ENCODE assay signal across 36 cellular contexts in the genomic region with DNA sequence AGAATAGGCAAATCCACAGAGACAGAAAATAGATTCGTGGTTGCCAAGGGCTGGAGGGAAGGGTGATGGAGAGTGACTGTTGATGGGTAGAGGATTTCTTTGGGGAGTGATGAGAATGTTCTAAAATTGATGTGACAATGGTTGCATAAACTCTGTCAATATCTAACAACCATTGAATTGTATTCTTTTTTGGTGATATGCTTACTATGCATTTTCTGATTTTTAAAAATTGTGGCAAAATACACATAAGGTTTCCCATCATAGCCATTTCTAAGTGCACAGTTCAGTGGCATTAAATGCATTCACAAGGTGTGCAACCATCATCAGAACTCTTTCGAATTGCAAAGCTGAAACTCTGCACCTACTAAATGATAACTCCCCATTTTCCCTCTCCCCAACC. TPM values are rescaled to one million over a fixed set of nuclear protein-coding genes. Genes with fewer than 3 reads are reported as not detected.
"Had no signal": no experiment of that assay in that cellular context is flagged by ENCODE, and none has a peak within 500 bp of the region (broad histone marks: within the 10 kb centered on the region; RNA-seq: fewer than 3 reads in every experiment).

No MANE protein-coding gene starts in this region.

- H3K4me1 ChIP-seq: adrenal gland, body of pancreas, breast epithelium had no signal

- H3K27me3 ChIP-seq: adrenal gland, body of pancreas, brain microvascular endothelial cell, breast epithelium had no signal

- H3K4me3 ChIP-seq: adrenal gland, body of pancreas, breast epithelium had no signal

- ATAC-seq: activated CD8-positive, alpha-beta T cell treated with anti-CD3 and anti-CD28 coated beads for 36 hours; activated naive CD4-positive, alpha-beta T cell treated with anti-CD3 and anti-CD28 coated beads, Interleukin-2, amount 50 U/mL, for 72 hours; activated T-cell treated with anti-CD3 and anti-CD28 coated beads, Interleukin-2, amount 50 U/mL, for 4 hours; activated T-cell treated with anti-CD3 and anti-CD28 coated beads, Interleukin-2, amount 50 U/mL, for 72 hours; activated T-helper 17 cell treated with anti-CD3 and anti-CD28 coated beads, Interleukin-2, amount 50 U/mL, for 72 hours; body of pancreas had no signal

- H3K27ac Mint-ChIP-seq: activated B cell treated with CpG ODN at 0.5 μM for 24 hours; activated CD4-positive, alpha-beta memory T cell treated with anti-CD3 and anti-CD28 coated beads for 36 hours; activated CD4-positive, alpha-beta T cell treated with anti-CD3 and anti-CD28 coated beads, Interleukin-2, amount 10 ng/mL, durations not matched to agents 24 days and 14 days; activated CD8-positive, alpha-beta T cell treated with anti-CD3 and anti-CD28 coated beads for 36 hours; activated naive CD4-positive, alpha-beta T cell treated with anti-CD3 and anti-CD28 coated beads for 36 hours; activated naive CD4-positive, alpha-beta T cell treated with anti-CD3 and anti-CD28 coated beads, Interleukin-2, amount 50 U/mL, for 72 hours; activated naive CD8-positive, alpha-beta T cell treated with anti-CD3 and anti-CD28 coated beads for 36 hours; activated T-cell treated with anti-CD3 and anti-CD28 coated beads, Interleukin-2, amount 50 U/mL, for 72 hours; activated T-helper 1 cell treated with anti-CD3 and anti-CD28 coated beads, Interleukin-12 subunit alpha, Interleukin-12 subunit beta, Interleukin-2, Interleukin-4 antibody, amounts not matched to agents 30 ng/mL and 10 ng/mL and 1 ng/mL, durations not matched to agents 14 hours and 24 hours and 36 hours; activated T-helper 17 cell treated with anti-CD3 and anti-CD28 coated beads, Interleukin-2, amount 50 U/mL, for 72 hours; T-helper 1 cell treated with Interleukin-12 subunit alpha and Interleukin-12 subunit beta and Interleukin-4 antibody, amounts not matched to agents 30 μg/mL and 1 μg/mL, for 36 hours; T-helper 2 cell treated with Interferon-gamma antibody and Interleukin-4, amounts not matched to agents 5 μg/mL and 100 μg/mL, for 36 hours had no signal

- DNase-seq: activated B cell treated with CpG ODN at 0.5 μM for 24 hours; activated CD4-positive, alpha-beta memory T cell treated with anti-CD3 and anti-CD28 coated beads for 36 hours; activated CD4-positive, alpha-beta T cell treated with anti-CD3 and anti-CD28 coated beads for 4 hours; activated CD4-positive, alpha-beta T cell treated with anti-CD3 and anti-CD28 coated beads, Interleukin-2, amount 10 ng/mL, durations not matched to agents 24 days and 14 days; activated CD4-positive, alpha-beta T cell treated with anti-CD3 and anti-CD28 coated beads, Interleukin-2, amount 50 U/mL, for 1 hour; activated CD4-positive, alpha-beta T cell treated with anti-CD3 and anti-CD28 coated beads, Interleukin-2, amount 50 U/mL, for 4 hours; activated CD4-positive, CD25-positive, alpha-beta regulatory T cell treated with anti-CD3 and anti-CD28 coated beads, Interleukin-2, amount 50 U/mL, for 72 hours; activated CD8-positive, alpha-beta memory T cell treated with anti-CD3 and anti-CD28 coated beads, Interleukin-2, amount 50 U/mL, for 4 hours; activated CD8-positive, alpha-beta T cell treated with anti-CD3 and anti-CD28 coated beads for 36 hours; activated effector memory CD4-positive, alpha-beta T cell treated with anti-CD3 and anti-CD28 coated beads, Interleukin-2, amount 50 U/mL, for 16 hours; activated gamma-delta T cell treated with Interleukin-2 at 50 U/mL for 16 hours; activated naive CD4-positive, alpha-beta T cell; activated naive CD4-positive, alpha-beta T cell treated with anti-CD3 and anti-CD28 coated beads for 36 hours; activated naive CD4-positive, alpha-beta T cell treated with anti-CD3 and anti-CD28 coated beads, Interleukin-2, amount 50 U/mL, for 16 hours; activated naive CD8-positive, alpha-beta T cell treated with anti-CD3 and anti-CD28 coated beads for 36 hours; activated T-cell treated with anti-CD3 and anti-CD28 coated beads for 4 hours; activated T-cell treated with anti-CD3 and anti-CD28 coated beads, Interleukin-2, amount 50 U/mL, for 1 hour; activated T-cell treated with anti-CD3 and anti-CD28 coated beads, Interleukin-2, amount 50 U/mL, for 4 hours; activated T-cell treated with anti-CD3 and anti-CD28 coated beads, Interleukin-2, amount 50 U/mL, for 72 hours; adrenal gland; amniotic stem cell; aorta; body of pancreas; brain microvascular endothelial cell; central memory CD4-positive, alpha-beta T cell; T-helper 2 cell; T-helper 9 cell had no signal

- H3K27ac ChIP-seq: adrenal gland, body of pancreas, brain microvascular endothelial cell, breast epithelium, VCaP had no signal

- H3K4me1 Mint-ChIP-seq: activated B cell treated with CpG ODN at 0.5 μM for 24 hours; activated CD4-positive, alpha-beta T cell treated with anti-CD3 and anti-CD28 coated beads, Interleukin-2, amount 10 ng/mL, durations not matched to agents 24 days and 14 days; activated naive CD8-positive, alpha-beta T cell treated with anti-CD3 and anti-CD28 coated beads for 36 hours; activated T-helper 17 cell treated with anti-CD3 and anti-CD28 coated beads, Interleukin-2, amount 50 U/mL, for 72 hours had no signal

- H3K9me3 ChIP-seq: adrenal gland, body of pancreas, breast epithelium had no signal

- H3K4me3 Mint-ChIP-seq: activated B cell treated with CpG ODN at 0.5 μM for 24 hours; activated CD4-positive, alpha-beta memory T cell treated with anti-CD3 and anti-CD28 coated beads for 36 hours; activated CD4-positive, alpha-beta T cell treated with anti-CD3 and anti-CD28 coated beads, Interleukin-2, amount 10 ng/mL, durations not matched to agents 24 days and 14 days; activated CD8-positive, alpha-beta T cell treated with anti-CD3 and anti-CD28 coated beads for 36 hours; activated naive CD4-positive, alpha-beta T cell treated with anti-CD3 and anti-CD28 coated beads for 36 hours; activated naive CD8-positive, alpha-beta T cell treated with anti-CD3 and anti-CD28 coated beads for 36 hours; activated T-cell treated with anti-CD3 and anti-CD28 coated beads, Interleukin-2, amount 50 U/mL, for 4 hours; activated T-cell treated with anti-CD3 and anti-CD28 coated beads, Interleukin-2, amount 50 U/mL, for 72 hours; activated T-helper 1 cell treated with anti-CD3 and anti-CD28 coated beads, Interleukin-12 subunit alpha, Interleukin-12 subunit beta, Interleukin-2, Interleukin-4 antibody, amounts not matched to agents 30 ng/mL and 10 ng/mL and 1 ng/mL, durations not matched to agents 14 hours and 24 hours and 36 hours; activated T-helper 17 cell treated with anti-CD3 and anti-CD28 coated beads, Interleukin-2, amount 50 U/mL, for 72 hours; T-helper 1 cell treated with Interleukin-12 subunit alpha and Interleukin-12 subunit beta and Interleukin-4 antibody, amounts not matched to agents 30 μg/mL and 1 μg/mL, for 36 hours; T-helper 2 cell treated with Interferon-gamma antibody and Interleukin-4, amounts not matched to agents 5 μg/mL and 100 μg/mL, for 36 hours had no signal

- H3K36me3 ChIP-seq: adrenal gland, brain microvascular endothelial cell, breast epithelium had no signal

- H3K36me3 Mint-ChIP-seq: activated CD4-positive, alpha-beta memory T cell treated with anti-CD3 and anti-CD28 coated beads for 36 hours had no signal

- H3K27me3 Mint-ChIP-seq: activated B cell treated with CpG ODN at 0.5 μM for 24 hours; activated CD4-positive, alpha-beta T cell treated with anti-CD3 and anti-CD28 coated beads, Interleukin-2, amount 10 ng/mL, durations not matched to agents 24 days and 14 days; activated CD8-positive, alpha-beta T cell treated with anti-CD3 and anti-CD28 coated beads for 36 hours; activated naive CD8-positive, alpha-beta T cell treated with anti-CD3 and anti-CD28 coated beads for 36 hours; activated T-helper 17 cell treated with anti-CD3 and anti-CD28 coated beads, Interleukin-2, amount 50 U/mL, for 72 hours had no signal

- FAIRE-seq: astrocyte, TTC549 had no signal

- H3K9me3 Mint-ChIP-seq: activated CD4-positive, alpha-beta memory T cell treated with anti-CD3 and anti-CD28 coated beads for 36 hours; activated CD8-positive, alpha-beta T cell treated with anti-CD3 and anti-CD28 coated beads for 36 hours; activated T-cell treated with anti-CD3 and anti-CD28 coated beads, Interleukin-2, amount 50 U/mL, for 4 hours; activated T-helper 1 cell treated with anti-CD3 and anti-CD28 coated beads, Interleukin-12 subunit alpha, Interleukin-12 subunit beta, Interleukin-2, Interleukin-4 antibody, amounts not matched to agents 30 ng/mL and 10 ng/mL and 1 ng/mL, durations not matched to agents 14 hours and 24 hours and 36 hours; T-helper 1 cell treated with Interleukin-12 subunit alpha and Interleukin-12 subunit beta and Interleukin-4 antibody, amounts not matched to agents 30 μg/mL and 1 μg/mL, for 36 hours had no signal

RNA-seq across cellular contexts. Expression of a gene that starts 44.2 kb away (rescaled TPM):
- total RNA-seq: activated B cell treated with CpG ODN at 0.5 μM for 24 hours; activated CD4-positive, alpha-beta memory T cell treated with anti-CD3 and anti-CD28 coated beads for 36 hours; activated naive CD4-positive, alpha-beta T cell treated with anti-CD3 and anti-CD28 coated beads for 36 hours had no signal
